In the genomic region with DNA sequence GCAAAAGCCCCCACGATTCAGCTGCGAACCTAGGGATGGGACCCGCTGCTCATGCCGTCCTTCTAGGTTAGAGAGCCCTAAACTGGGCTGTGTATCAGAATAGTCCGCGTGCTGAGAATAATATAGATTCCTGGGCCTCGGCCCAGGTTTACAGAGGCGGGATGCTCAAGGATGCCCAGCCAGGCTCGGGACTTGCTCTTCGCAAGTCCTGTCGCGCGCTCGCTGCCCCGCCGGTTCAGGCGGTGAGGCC, we compare ENCODE assay signal across 8 cellular contexts. TPM values are rescaled to one million over a fixed set of nuclear protein-coding genes. Genes with fewer than 3 reads are reported as not detected.
DNase-seq lines count a peak whose midpoint lies in the region; ATAC-seq and TF ChIP-seq lines count a peak whose summit lies in the region.

No MANE protein-coding gene starts in this region.

- H4K20me1 ChIP-seq in osteoblast (ENCODE audit: insufficient read depth, low read length) = peaks cover 5% of the 10 kb centered on the region

- no peaks in the 10 kb centered on the region for H3K9me3 ChIP-seq in CD8-positive, alpha-beta memory T cell (ENCODE audit: low read length)
- H3K9me3 ChIP-seq in MG63 (no peaks in the 10 kb centered on the region), osteoblast (ENCODE audit: low read depth, low read length) (no peaks in the 10 kb centered on the region)

- H3K4me3 Mint-ChIP-seq in CD8-positive, alpha-beta memory T cell = peak overlapping the region; percentile 91 to 99 (median 95)
- H3K4me3 Mint-ChIP-seq in effector memory CD8-positive, alpha-beta T cell = peak overlapping the region; percentile 87 to 93

- no peak for DNase-seq in CD8-positive, alpha-beta memory T cell
- DNase-seq in MG63 = no peak
- no peak for DNase-seq in effector memory CD8-positive, alpha-beta T cell
- peak; percentile 83 for DNase-seq in osteoblast (ENCODE audit: insufficient read length, low spot score, missing footprints)
- DNase-seq in cerebellar nuclear complex (lab: John Stamatoyannopoulos, UW) = no peak

- no peaks in the 10 kb centered on the region for H3K27me3 Mint-ChIP-seq in CD8-positive, alpha-beta memory T cell
- no peaks in the 10 kb centered on the region for H3K27me3 Mint-ChIP-seq in effector memory CD8-positive, alpha-beta T cell

- H3K4me2 ChIP-seq in osteoblast (ENCODE audit: insufficient read depth, low read length) = peak overlapping the region; percentile 95

- CTCF ChIA-PET in CD8-positive, alpha-beta memory T cell (lab: Charles Lee) = interaction anchor here (0.8 to 3.7 kb wide), 10 partner anchors 9 to 386 kb away, joined by 3 to 26 read pairs (median 4); no protein-coding TSS in a partner anchor

- H3K4me1 Mint-ChIP-seq in CD8-positive, alpha-beta memory T cell = peaks cover 35 to 50% (median 49%) of the 10 kb centered on the region in 3 donors
- peaks cover 19 to 39% of the 10 kb centered on the region in 2 donors for H3K4me1 Mint-ChIP-seq in effector memory CD8-positive, alpha-beta T cell (ENCODE audit: low read depth in 2 of 2)

- no peaks in the 10 kb centered on the region for H3K36me3 ChIP-seq in CD8-positive, alpha-beta memory T cell (ENCODE audit: insufficient read depth, low read length)
- H3K36me3 ChIP-seq in MG63 = no peaks in the 10 kb centered on the region
- H3K36me3 ChIP-seq in osteoblast (ENCODE audit: insufficient read depth, low read length) = no peaks in the 10 kb centered on the region

- no peak for ATAC-seq in effector memory CD8-positive, alpha-beta T cell (replicated peaks)
- ATAC-seq in GM18867 (IDR thresholded peaks at IDR 0.05; ENCODE audit: unreplicated experiment) (no peak), GM19035 (IDR thresholded peaks at IDR 0.05; ENCODE audit: unreplicated experiment) (no peak), esophagus mucosa (no peak)

- H3K27ac Mint-ChIP-seq in CD8-positive, alpha-beta memory T cell = peak overlapping the region; percentile 74 to 97 (median 88)
- peak overlapping the region; percentile 92 to 95 for H3K27ac Mint-ChIP-seq in effector memory CD8-positive, alpha-beta T cell

- peak overlapping the region; percentile 62 for H3K4me3 ChIP-seq in CD8-positive, alpha-beta memory T cell (ENCODE audit: low read length)
- peak overlapping the region; percentile 91 for H3K4me3 ChIP-seq in MG63
- H3K4me3 ChIP-seq in osteoblast (ENCODE audit: insufficient read depth, low read length) = peak overlapping the region; percentile 97

- no peak for TF ChIP-seq CTCF in osteoblast (IDR thresholded peaks at IDR 0.05; ENCODE audit: extremely low read depth, low read depth, low read length)

- POLR2A ChIA-PET in CD8-positive, alpha-beta memory T cell (lab: Charles Lee) = interaction anchor here (0.7 kb wide), 1 partner anchor 313 kb away, joined by 3 read pairs; no protein-coding TSS in a partner anchor

- peaks cover 28% of the 10 kb centered on the region for H3K4me1 ChIP-seq in CD8-positive, alpha-beta memory T cell (ENCODE audit: insufficient read depth, low read length)
- H3K4me1 ChIP-seq in osteoblast (ENCODE audit: insufficient read depth, low read length) = peaks cover 33% of the 10 kb centered on the region

- peaks cover 0 to 15% (median 0%) of the 10 kb centered on the region in 3 donors for H3K36me3 Mint-ChIP-seq in CD8-positive, alpha-beta memory T cell
- H3K36me3 Mint-ChIP-seq in effector memory CD8-positive, alpha-beta T cell (ENCODE audit: insufficient read depth) = peaks cover 21% of the 10 kb centered on the region

- peak overlapping the region; percentile 98 for H2AFZ ChIP-seq in osteoblast (ENCODE audit: low read length)

- peak overlapping the region; percentile 72 for H3K27ac ChIP-seq in CD8-positive, alpha-beta memory T cell (ENCODE audit: low read depth, low read length)
- peak overlapping the region; percentile 64 for H3K27ac ChIP-seq in osteoblast (ENCODE audit: low read depth, low read length)

- H3K27me3 ChIP-seq in CD8-positive, alpha-beta memory T cell (ENCODE audit: insufficient read depth, low read length, poor library complexity, severe bottlenecking) = no peaks in the 10 kb centered on the region
- H3K27me3 ChIP-seq in MG63 (no peaks in the 10 kb centered on the region), osteoblast (ENCODE audit: insufficient read depth, low read length) (no peaks in the 10 kb centered on the region)

- H3K9me3 Mint-ChIP-seq in CD8-positive, alpha-beta memory T cell = peaks cover 0 to 2% (median 0%) of the 10 kb centered on the region in 5 donors
- H3K9me3 Mint-ChIP-seq in effector memory CD8-positive, alpha-beta T cell = peaks cover 0 to 5% of the 10 kb centered on the region in 2 donors

- H3K79me2 ChIP-seq in osteoblast (ENCODE audit: insufficient read depth, low read length) = peaks cover 36% of the 10 kb centered on the region

RNA-seq across cellular contexts. Expression of gene STMP1, which starts 0.3 kb away (rescaled TPM):
- 10 to 100 TPM; 25.7 to 26.1 TPM for total RNA-seq in CD8-positive, alpha-beta memory T cell
- polyA plus RNA-seq in CD8-positive, alpha-beta memory T cell = 54.2 TPM
- 15.0 TPM in 2 replicates for total RNA-seq in MG63 (2014; rRNA removed; shearing (Covaris generic); ENCODE audit: low replicate concordance)
- total RNA-seq in osteoblast = 18.8 and 21.5 TPM in 2 replicates
- total RNA-seq in esophagus mucosa = 45.4 TPM
